Comparison of ENCODE assay signal across 10 cellular contexts in the genomic region with DNA sequence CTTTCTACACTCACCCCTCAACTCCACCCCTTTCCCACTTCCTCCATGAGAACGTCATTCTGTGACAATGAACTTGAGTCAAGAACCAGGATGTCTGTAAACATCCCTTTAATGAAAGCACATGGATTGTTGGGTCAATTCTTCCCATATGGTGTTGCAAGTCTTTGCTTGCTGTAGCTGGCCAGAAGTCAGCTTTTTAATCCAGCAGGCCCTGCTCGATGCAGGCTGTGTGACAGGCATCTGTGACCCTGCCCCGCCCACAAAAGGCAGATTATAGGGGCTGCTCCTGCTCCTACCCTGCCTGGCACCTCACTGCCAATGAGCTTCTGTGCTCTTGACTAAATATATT.
DNase-seq lines count a peak whose midpoint lies in the region; ATAC-seq, FAIRE-seq and TF ChIP-seq lines count a peak whose summit lies in the region.
"Had no signal": no experiment of that assay in that cellular context is flagged by ENCODE, and none has a peak within 500 bp of the region (broad histone marks: within the 10 kb centered on the region; RNA-seq: fewer than 3 reads in every experiment).

No MANE protein-coding gene starts in this region.

- WGBS in spleen, 5 donors, result 38 to 44% (median 42%) methylated on average over 3 of the region's 3 CpGs
- 63 to 64% methylated on average over 3 of the region's 3 CpGs for WGBS in testis, 2 donors

- H3K9me3 ChIP-seq in SJSA1 (replicated peaks) (no peaks in the 10 kb centered on the region), spleen (no peaks in the 10 kb centered on the region), testis (no peaks in the 10 kb centered on the region)

- TF ChIP-seq CTCF in foreskin keratinocyte (conservative IDR thresholded peaks at IDR 0.05), result no peak
- no peak for TF ChIP-seq CTCF in spleen (IDR thresholded peaks at IDR 0.05 in 8 of 11, conservative IDR thresholded peaks at IDR 0.05 in 3 of 11)
- TF ChIP-seq CTCF in testis (IDR thresholded peaks at IDR 0.05), result no peak

- FAIRE-seq in GM18507 (lab: Jason Lieb, UNC), result peak; percentile 67

- H3K36me3 ChIP-seq in SJSA1 (peaks cover 7% of the 10 kb centered on the region; the same call in 1 of the 2 replicates), spleen (no peaks in the 10 kb centered on the region), testis (ENCODE audit: low read depth, missing control alignments) (no peaks in the 10 kb centered on the region)

- intact Hi-C loops in spleen (cut with DNase I; ENCODE audit: low total_unique reads) (no loop called here), testis (cut with DNase I; ENCODE audit: low total_unique reads) (no loop called here)

- H3K4me1 ChIP-seq in SJSA1 (replicated peaks), result peaks cover 36% of the 10 kb centered on the region
- peaks cover 21% of the 10 kb centered on the region for H3K4me1 ChIP-seq in foreskin keratinocyte
- H3K4me1 ChIP-seq in spleen, result peaks cover 20 to 51% (median 41%) of the 10 kb centered on the region in 6 donors
- H3K4me1 ChIP-seq in testis, result peaks cover 24% of the 10 kb centered on the region

- no peak overlapping the region for H3K4me3 ChIP-seq in SJSA1
- no peak overlapping the region for H3K4me3 ChIP-seq in spleen
- no peak overlapping the region for H3K4me3 ChIP-seq in testis

- H3K27ac ChIP-seq in SJSA1, result peak overlapping the region; percentile 65
- peak overlapping the region; percentile 84 for H3K27ac ChIP-seq in foreskin keratinocyte
- H3K27ac ChIP-seq in spleen, result peak overlapping the region in 6 of 8 donors; percentile 46 to 81 (median 71)
- peak overlapping the region in 1 of 2 donors; percentile 51 for H3K27ac ChIP-seq in testis

- no peak for DNase-seq in GM18507 (ENCODE audit: extremely low spot score, insufficient read length, low read depth)
- DNase-seq in SJSA1 (ENCODE audit: low read depth in 1 of 2, low spot score in 2 of 2), result no peak
- DNase-seq in foreskin keratinocyte, result peak; percentile 87 to 91
- DNase-seq in spleen, result no peak
- no peak for DNase-seq in testis
- DNase-seq: activated effector memory CD4-positive, alpha-beta T cell treated with Interleukin-2 at 50 U/mL for 16 hours had no signal

- ATAC-seq in foreskin keratinocyte (peak; percentile 72), HG02571 (IDR thresholded peaks at IDR 0.05; ENCODE audit: unreplicated experiment) (no peak), GM18517 (IDR thresholded peaks at IDR 0.05; ENCODE audit: unreplicated experiment) (no peak), GM19395 (IDR thresholded peaks at IDR 0.05; ENCODE audit: unreplicated experiment) (no peak)
- ATAC-seq: Panc1 had no signal

- no peaks in the 10 kb centered on the region for H3K27me3 ChIP-seq in SJSA1 (replicated peaks)
- no peaks in the 10 kb centered on the region for H3K27me3 ChIP-seq in foreskin keratinocyte
- H3K27me3 ChIP-seq in spleen (replicated peaks in 1 of 7), result no peaks in the 10 kb centered on the region
- H3K27me3 ChIP-seq in testis, result no peaks in the 10 kb centered on the region

- TF ChIP-seq POLR2A in spleen (IDR thresholded peaks at IDR 0.05) (no peak), testis (IDR thresholded peaks at IDR 0.05) (no peak)

Comparison
In these comparisons a context has a peak if more than half of its experiments do, and no peak if none do; other contexts are left out.
1. DNase-seq: peak in foreskin keratinocyte (2 of 2); none in GM18507 (single experiment), SJSA1 (0 of 2), spleen (single experiment) and testis (single experiment).